Comparison of ENCODE assay signal across 1 cellular context in the genomic region with DNA sequence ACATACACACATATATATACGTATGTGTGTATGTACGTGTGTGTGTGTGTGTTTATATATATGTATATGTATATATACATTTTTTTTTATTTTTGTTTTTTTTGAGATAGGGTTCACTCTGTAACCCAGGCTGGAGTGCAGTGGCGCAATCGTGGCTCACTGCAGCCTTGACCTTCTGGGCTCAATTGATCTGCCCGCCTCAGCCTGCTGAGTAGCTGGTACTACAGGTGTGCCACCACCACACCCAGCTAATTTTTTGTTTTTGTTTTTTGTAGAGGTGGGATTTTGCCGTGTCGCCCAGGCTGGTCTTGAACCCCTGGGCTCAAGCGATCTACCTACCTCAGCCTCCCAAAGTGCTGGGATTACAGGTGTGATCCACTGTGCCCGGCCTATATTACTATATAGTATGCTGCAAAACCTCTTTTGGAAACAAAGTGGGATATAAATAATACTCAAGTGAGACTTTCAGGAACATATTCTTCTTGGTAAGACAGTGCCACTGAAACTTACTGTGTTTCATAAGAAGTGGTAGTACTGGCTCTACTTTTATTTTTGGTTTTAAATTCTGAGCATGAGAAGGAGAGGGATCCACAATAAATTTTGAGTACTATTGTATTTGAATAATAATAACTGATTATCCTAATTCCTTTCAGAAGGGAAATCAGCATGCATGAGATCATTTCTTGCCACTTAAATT.
A peak's percentile ranks its signal among the peaks of the same experiment; 100 is the strongest.
TF ChIP-seq lines count a peak whose summit lies in the region.

No MANE protein-coding gene starts in this region.

TF ChIP-seq in liver, 16 proteins besides CTCF, POLR2A, EP300 and RAD21:
- TF ChIP-seq, protein P1, sequence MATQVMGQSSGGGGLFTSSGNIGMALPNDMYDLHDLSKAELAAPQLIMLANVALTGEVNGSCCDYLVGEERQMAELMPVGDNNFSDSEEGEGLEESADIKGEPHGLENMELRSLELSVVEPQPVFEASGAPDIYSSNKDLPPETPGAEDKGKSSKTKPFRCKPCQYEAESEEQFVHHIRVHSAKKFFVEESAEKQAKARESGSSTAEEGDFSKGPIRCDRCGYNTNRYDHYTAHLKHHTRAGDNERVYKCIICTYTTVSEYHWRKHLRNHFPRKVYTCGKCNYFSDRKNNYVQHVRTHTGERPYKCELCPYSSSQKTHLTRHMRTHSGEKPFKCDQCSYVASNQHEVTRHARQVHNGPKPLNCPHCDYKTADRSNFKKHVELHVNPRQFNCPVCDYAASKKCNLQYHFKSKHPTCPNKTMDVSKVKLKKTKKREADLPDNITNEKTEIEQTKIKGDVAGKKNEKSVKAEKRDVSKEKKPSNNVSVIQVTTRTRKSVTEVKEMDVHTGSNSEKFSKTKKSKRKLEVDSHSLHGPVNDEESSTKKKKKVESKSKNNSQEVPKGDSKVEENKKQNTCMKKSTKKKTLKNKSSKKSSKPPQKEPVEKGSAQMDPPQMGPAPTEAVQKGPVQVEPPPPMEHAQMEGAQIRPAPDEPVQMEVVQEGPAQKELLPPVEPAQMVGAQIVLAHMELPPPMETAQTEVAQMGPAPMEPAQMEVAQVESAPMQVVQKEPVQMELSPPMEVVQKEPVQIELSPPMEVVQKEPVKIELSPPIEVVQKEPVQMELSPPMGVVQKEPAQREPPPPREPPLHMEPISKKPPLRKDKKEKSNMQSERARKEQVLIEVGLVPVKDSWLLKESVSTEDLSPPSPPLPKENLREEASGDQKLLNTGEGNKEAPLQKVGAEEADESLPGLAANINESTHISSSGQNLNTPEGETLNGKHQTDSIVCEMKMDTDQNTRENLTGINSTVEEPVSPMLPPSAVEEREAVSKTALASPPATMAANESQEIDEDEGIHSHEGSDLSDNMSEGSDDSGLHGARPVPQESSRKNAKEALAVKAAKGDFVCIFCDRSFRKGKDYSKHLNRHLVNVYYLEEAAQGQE (IDR thresholded peaks at IDR 0.05): no peak
- TF ChIP-seq MAX (IDR thresholded peaks at IDR 0.05) (no peak), EGR1 (IDR thresholded peaks at IDR 0.05; ENCODE audit: low read depth in 2 of 2) (no peak), NR2F2 (IDR thresholded peaks at IDR 0.05) (peak; percentile 71), SP1 (IDR thresholded peaks at IDR 0.05) (no peak), FOXA1 (IDR thresholded peaks at IDR 0.05) (no peak), HNF4G (IDR thresholded peaks at IDR 0.05) (no peak), JUND (IDR thresholded peaks at IDR 0.05) (peak in 1 of 2 donors; percentile 29), GABPA (IDR thresholded peaks at IDR 0.05 in 1 of 2, conservative IDR thresholded peaks at IDR 0.05 in 1 of 2) (no peak), FOXA2 (IDR thresholded peaks at IDR 0.05) (no peak), HNF4A (conservative IDR thresholded peaks at IDR 0.05) (peak; percentile 74 to 76), YY1 (IDR thresholded peaks at IDR 0.05) (peak; percentile 14), RXRA (IDR thresholded peaks at IDR 0.05) (peak; percentile 64 to 81), TAF1 (conservative IDR thresholded peaks at IDR 0.05) (no peak)
- TF ChIP-seq, protein P2, sequence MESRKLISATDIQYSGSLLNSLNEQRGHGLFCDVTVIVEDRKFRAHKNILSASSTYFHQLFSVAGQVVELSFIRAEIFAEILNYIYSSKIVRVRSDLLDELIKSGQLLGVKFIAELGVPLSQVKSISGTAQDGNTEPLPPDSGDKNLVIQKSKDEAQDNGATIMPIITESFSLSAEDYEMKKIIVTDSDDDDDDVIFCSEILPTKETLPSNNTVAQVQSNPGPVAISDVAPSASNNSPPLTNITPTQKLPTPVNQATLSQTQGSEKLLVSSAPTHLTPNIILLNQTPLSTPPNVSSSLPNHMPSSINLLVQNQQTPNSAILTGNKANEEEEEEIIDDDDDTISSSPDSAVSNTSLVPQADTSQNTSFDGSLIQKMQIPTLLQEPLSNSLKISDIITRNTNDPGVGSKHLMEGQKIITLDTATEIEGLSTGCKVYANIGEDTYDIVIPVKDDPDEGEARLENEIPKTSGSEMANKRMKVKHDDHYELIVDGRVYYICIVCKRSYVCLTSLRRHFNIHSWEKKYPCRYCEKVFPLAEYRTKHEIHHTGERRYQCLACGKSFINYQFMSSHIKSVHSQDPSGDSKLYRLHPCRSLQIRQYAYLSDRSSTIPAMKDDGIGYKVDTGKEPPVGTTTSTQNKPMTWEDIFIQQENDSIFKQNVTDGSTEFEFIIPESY (IDR thresholded peaks at IDR 0.05): no peak
- TF ChIP-seq, protein P3, sequence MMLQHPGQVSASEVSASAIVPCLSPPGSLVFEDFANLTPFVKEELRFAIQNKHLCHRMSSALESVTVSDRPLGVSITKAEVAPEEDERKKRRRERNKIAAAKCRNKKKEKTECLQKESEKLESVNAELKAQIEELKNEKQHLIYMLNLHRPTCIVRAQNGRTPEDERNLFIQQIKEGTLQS (IDR thresholded peaks at IDR 0.05): no peak
